1 cellular context compared by ENCODE assay signal in genomic region chr1:182791464-182792179, GRCh38.
A peak's percentile ranks its signal among the peaks of the same experiment; 100 is the strongest.
TF ChIP-seq lines count a peak whose summit lies in the region.

No MANE protein-coding gene starts in this region.

TF ChIP-seq in K562, 482 proteins besides CTCF, POLR2A, EP300 and RAD21 (continued from another document and continues in another):
- TF ChIP-seq GTF3C2 (IDR thresholded peaks at IDR 0.05; ENCODE audit: borderline replicate concordance, extremely low read depth, insufficient read length) (no peak), FOXM1 (IDR thresholded peaks at IDR 0.05; ENCODE audit: low read depth) (peak; percentile 97), FOXM1 (CRISPR knock-in tag; IDR thresholded peaks at IDR 0.05; ENCODE audit: low read depth) (no peak), MBD2 (IDR thresholded peaks at IDR 0.05; ENCODE audit: borderline replicate concordance, low read depth) (peak; percentile 62), SMAD3 (CRISPR knock-in tag; conservative IDR thresholded peaks at IDR 0.05) (peak; percentile 79), GABPB1 (CRISPR knock-in tag; IDR thresholded peaks at IDR 0.05) (no peak), CREB3L1 (IDR thresholded peaks at IDR 0.05; ENCODE audit: borderline replicate concordance, low read depth) (no peak), ZC3H11A (IDR thresholded peaks at IDR 0.05; ENCODE audit: low read depth, low read length) (no peak), FOXJ2 (tag; IDR thresholded peaks at IDR 0.05) (0 out of 2 replicates have a peak, but pooled peaks have one; percentile 76), STAT5B (CRISPR knock-in tag; IDR thresholded peaks at IDR 0.05) (no peak), ZEB2 (IDR thresholded peaks at IDR 0.05) (peak; percentile 95), DACH1 (IDR thresholded peaks at IDR 0.05; ENCODE audit: partially characterized antibody) (peak; percentile 93), EHMT2 (IDR thresholded peaks at IDR 0.05) (peak; percentile 65; the same call in 1 of the 2 replicates), ZBTB8A (IDR thresholded peaks at IDR 0.05; ENCODE audit: partially characterized antibody) (no peak), C11orf30 (IDR thresholded peaks at IDR 0.05; ENCODE audit: low read depth) (peak; percentile 98), ZNF436 (CRISPR knock-in tag; IDR thresholded peaks at IDR 0.05) (no peak), HMGN3 (IDR thresholded peaks at IDR 0.05; ENCODE audit: borderline replicate concordance, extremely low read depth, insufficient read length, low read depth, low read length) (peak; percentile 77), HDAC3 (IDR thresholded peaks at IDR 0.05; ENCODE audit: borderline replicate concordance, partially characterized antibody) (peak; percentile 92), ZNF12 (CRISPR knock-in tag; IDR thresholded peaks at IDR 0.05) (no peak), ZNF695 (CRISPR knock-in tag; IDR thresholded peaks at IDR 0.05) (no peak), ZNF311 (CRISPR knock-in tag; IDR thresholded peaks at IDR 0.05) (peak; percentile 87), PTTG1 (tag; IDR thresholded peaks at IDR 0.05; ENCODE audit: low read depth) (no peak), CSDE1 (IDR thresholded peaks at IDR 0.05) (no peak), CCAR2 (IDR thresholded peaks at IDR 0.05; ENCODE audit: low read depth, low read length) (no peak), ZNF57 (CRISPR knock-in tag; IDR thresholded peaks at IDR 0.05) (no peak), USF1 (CRISPR knock-in tag; IDR thresholded peaks at IDR 0.05) (no peak), DEAF1 (CRISPR knock-in tag; IDR thresholded peaks at IDR 0.05) (no peak), ZKSCAN3 (CRISPR knock-in tag; IDR thresholded peaks at IDR 0.05) (no peak), SETDB1 (IDR thresholded peaks at IDR 0.05; ENCODE audit: low read length) (no peak), ZBTB33 (CRISPR knock-in tag; IDR thresholded peaks at IDR 0.05) (0 out of 2 replicates have a peak, but pooled peaks have one; percentile 13), SRSF3 (IDR thresholded peaks at IDR 0.05; ENCODE audit: insufficient read depth, low read length) (no peak), ZBTB26 (CRISPR knock-in tag; IDR thresholded peaks at IDR 0.05) (peak; percentile 57; the same call in 1 of the 2 replicates), CHD2 (IDR thresholded peaks at IDR 0.05; ENCODE audit: low read depth, low read length) (no peak), ARID1B (IDR thresholded peaks at IDR 0.05) (peak; percentile 99), POU5F1 (IDR thresholded peaks at IDR 0.05; ENCODE audit: borderline replicate concordance, low read depth, low read length, partially characterized antibody) (no peak), ZNF224 (CRISPR knock-in tag; IDR thresholded peaks at IDR 0.05) (no peak), MITF (IDR thresholded peaks at IDR 0.05) (peak; percentile 77), ZNF77 (CRISPR knock-in tag; IDR thresholded peaks at IDR 0.05) (no peak), ASH1L (IDR thresholded peaks at IDR 0.05; ENCODE audit: borderline replicate concordance, low read depth, partially characterized antibody) (no peak), BRD9 (IDR thresholded peaks at IDR 0.05; ENCODE audit: low read depth, partially characterized antibody) (peak; percentile 60), KLF6 (CRISPR knock-in tag; IDR thresholded peaks at IDR 0.05; ENCODE audit: borderline replicate concordance) (no peak; the same call in 1 of the 2 replicates), MCM5 (IDR thresholded peaks at IDR 0.05; ENCODE audit: low read depth) (no peak), ZNF707 (CRISPR knock-in tag; conservative IDR thresholded peaks at IDR 0.05) (no peak), ZNF507 (tag; conservative IDR thresholded peaks at IDR 0.05) (no peak), HIVEP1 (CRISPR knock-in tag; IDR thresholded peaks at IDR 0.05) (no peak), BRF2 (IDR thresholded peaks at IDR 0.05; ENCODE audit: borderline replicate concordance, insufficient read depth, insufficient read length) (no peak), ZNF592 (IDR thresholded peaks at IDR 0.05) (no peak), BRF1 (IDR thresholded peaks at IDR 0.05; ENCODE audit: borderline replicate concordance, extremely low read depth, insufficient read length) (no peak), MAFG (tag; conservative IDR thresholded peaks at IDR 0.05) (peak; percentile 97), NFIC (IDR thresholded peaks at IDR 0.05) (peak; percentile 93), SMAD1 (IDR thresholded peaks at IDR 0.05; ENCODE audit: low read depth, low read length, partially characterized antibody) (no peak), CHD4 (IDR thresholded peaks at IDR 0.05; ENCODE audit: insufficient read depth, insufficient replicate concordance, low read depth, low read length, poor library complexity, severe bottlenecking) (no peak), HNRNPL (IDR thresholded peaks at IDR 0.05; ENCODE audit: low read depth, low read length) (no peak), POLR2AphosphoS5 (IDR thresholded peaks at IDR 0.05; ENCODE audit: control insufficient read depth, insufficient read depth, low read depth, low read length) (peak; percentile 99), RBM25 (IDR thresholded peaks at IDR 0.05; ENCODE audit: low read depth, low read length, severe bottlenecking) (no peak), STAT5A (IDR thresholded peaks at IDR 0.05; ENCODE audit: borderline replicate concordance, low read length) (peak; percentile 94), HNRNPLL (IDR thresholded peaks at IDR 0.05; ENCODE audit: low read depth, low read length, poor library complexity, severe bottlenecking) (no peak)
